ENCODE assay signal across 14 cellular contexts in genomic region chr18:3970929-3971328, GRCh38.
DNase-seq lines count a peak whose midpoint lies in the region; ATAC-seq, FAIRE-seq and TF ChIP-seq lines count a peak whose summit lies in the region.
"Had no signal": no experiment of that assay in that cellular context is flagged by ENCODE, and none has a peak within 500 bp of the region (broad histone marks: within the 10 kb centered on the region; RNA-seq: fewer than 3 reads in every experiment).

No MANE protein-coding gene starts in this region.

- TF ChIP-seq CTCF in AG04450 (IDR thresholded peaks at IDR 0.05; ENCODE audit: low read depth, low read length), result 0 out of 2 replicates have a peak, but pooled peaks have one; percentile 1
- 0 out of 2 replicates have a peak, but pooled peaks have one; percentile 6 for TF ChIP-seq CTCF in GM12874 (IDR thresholded peaks at IDR 0.05; ENCODE audit: insufficient read depth, low read depth, low read length)
- peak; percentile 11 to 60 (median 36) for TF ChIP-seq CTCF in adrenal gland (IDR thresholded peaks at IDR 0.05)
- peak; percentile 24 for TF ChIP-seq CTCF in kidney epithelial cell (IDR thresholded peaks at IDR 0.05; ENCODE audit: insufficient read depth, low read length, poor library complexity, severe bottlenecking)

- H3K27me3 ChIP-seq in AG04450 (ENCODE audit: control insufficient read depth, insufficient read depth, low read length), result no peaks in the 10 kb centered on the region
- H3K27me3 ChIP-seq in adrenal gland, result no peaks in the 10 kb centered on the region
- H3K27me3 ChIP-seq in kidney epithelial cell (ENCODE audit: control insufficient read depth, insufficient read depth, low read length), result no peaks in the 10 kb centered on the region
- H3K27me3 ChIP-seq: BLaER1 treated with 17β-estradiol and CSF1 and Interleukin-3, amounts not matched to agents 10 nM and 100 nM; gastroesophageal sphincter had no signal

- H3K4me1 ChIP-seq in adrenal gland (replicated peaks in 1 of 2), result peaks cover 0 to 34% of the 10 kb centered on the region in 2 donors
- H3K4me1 ChIP-seq: BLaER1 treated with 17β-estradiol and CSF1 and Interleukin-3, amounts not matched to agents 10 nM and 100 nM; gastroesophageal sphincter had no signal

- CTCF ChIA-PET in AG04450 (lab: Charles Lee), result interaction anchor here (1.3 kb wide), 1 partner anchor 28 kb away, joined by 4 read pairs; no protein-coding TSS in a partner anchor

- TF ChIP-seq POLR2A in adrenal gland (IDR thresholded peaks at IDR 0.05), result no peak
- no peak for TF ChIP-seq POLR2A in GM12891 (IDR thresholded peaks at IDR 0.05; ENCODE audit: low read depth, low read length)

- 34 to 43% (median 40%) methylated on average over 2 of the region's 2 CpGs for WGBS in adrenal gland, 4 donors

- no peak overlapping the region for H3K4me3 ChIP-seq in AG04450 (ENCODE audit: low read depth, low read length)
- no peak overlapping the region for H3K4me3 ChIP-seq in adrenal gland
- H3K4me3 ChIP-seq in kidney epithelial cell (ENCODE audit: low read depth, low read length), result no peak overlapping the region
- H3K4me3 ChIP-seq: BLaER1 treated with 17β-estradiol and CSF1 and Interleukin-3, amounts not matched to agents 10 nM and 100 nM; gastroesophageal sphincter had no signal

- DNase-seq in AG04450 (ENCODE audit: low read depth, low spot score) (no peak), adrenal gland (peak; percentile 36 to 66 (median 56)), kidney epithelial cell (ENCODE audit: low read depth) (no peak), GM12891 (ENCODE audit: insufficient read length, low spot score) (no peak), NOMO-1 treated with dmso at 0.1 percent for 144 hours (lab: John Stamatoyannopoulos, UW; ENCODE audit: unreplicated experiment) (no peak)
- DNase-seq: activated gamma-delta T cell; kidney glomerular epithelial cell; stimulated activated CD4-positive, alpha-beta T cell treated with anti-CD3 and anti-CD28 coated beads, Interleukin-1b, Interleukin-23, amount 100 ng/mL, for 48 hours had no signal

- H3K27ac ChIP-seq in AG04450 (ENCODE audit: low read depth, low read length), result no peak overlapping the region
- H3K27ac ChIP-seq in adrenal gland, result no peak overlapping the region
- H3K27ac ChIP-seq: BLaER1 treated with 17β-estradiol and CSF1 and Interleukin-3, amounts not matched to agents 10 nM and 100 nM; gastroesophageal sphincter had no signal

- intact Hi-C loops in adrenal gland (cut with DNase I), result no loop called here

- ATAC-seq in GM21390 (IDR thresholded peaks at IDR 0.05; ENCODE audit: unreplicated experiment), result no peak
- no peak for ATAC-seq in GM21360 (IDR thresholded peaks at IDR 0.05; ENCODE audit: unreplicated experiment)
- ATAC-seq: gastroesophageal sphincter had no signal

- H3K36me3 ChIP-seq in adrenal gland (replicated peaks in 1 of 2), result no peaks in the 10 kb centered on the region
- no peaks in the 10 kb centered on the region for H3K36me3 ChIP-seq in kidney epithelial cell (ENCODE audit: control insufficient read depth, insufficient read depth, low read length)
- H3K36me3 ChIP-seq: BLaER1 treated with 17β-estradiol and CSF1 and Interleukin-3, amounts not matched to agents 10 nM and 100 nM; gastroesophageal sphincter had no signal

- H3K9me3 ChIP-seq in AG04450 (ENCODE audit: control insufficient read depth, insufficient read depth, low read length), result no peaks in the 10 kb centered on the region
- no peaks in the 10 kb centered on the region for H3K9me3 ChIP-seq in adrenal gland (replicated peaks in 1 of 3)
- H3K9me3 ChIP-seq: BLaER1 treated with 17β-estradiol and CSF1 and Interleukin-3, amounts not matched to agents 10 nM and 100 nM; gastroesophageal sphincter had no signal

- no peak for FAIRE-seq in GM12891 (lab: Jason Lieb, UNC)
- FAIRE-seq: GM18507 had no signal

- POLR2A ChIA-PET in AG04450 (lab: Yijun Ruan, JAX), result no interaction called here

TF ChIP-seq in GM12891, 5 proteins besides CTCF, POLR2A, EP300 and RAD21:
- TF ChIP-seq PAX5 (IDR thresholded peaks at IDR 0.05; ENCODE audit: insufficient read depth, low read length, severe bottlenecking), result no peak
- no peak for TF ChIP-seq POLR2AphosphoS5 (IDR thresholded peaks at IDR 0.05; ENCODE audit: low read depth, low read length)

Comparison
In these comparisons a context has a peak if more than half of its experiments do, and no peak if none do; other contexts are left out.
1. DNase-seq: peak in adrenal gland (7 of 7); none in AG04450 (single experiment), kidney epithelial cell (single experiment), GM12891 (single experiment) and NOMO-1 treated with dmso at 0.1 percent for 144 hours (single experiment).
2. Peak in every context shown above with its lines, with median percentiles within 50 percentile points of each other: CTCF ChIP-seq.